12 cellular contexts compared by ENCODE assay signal in the genomic region with DNA sequence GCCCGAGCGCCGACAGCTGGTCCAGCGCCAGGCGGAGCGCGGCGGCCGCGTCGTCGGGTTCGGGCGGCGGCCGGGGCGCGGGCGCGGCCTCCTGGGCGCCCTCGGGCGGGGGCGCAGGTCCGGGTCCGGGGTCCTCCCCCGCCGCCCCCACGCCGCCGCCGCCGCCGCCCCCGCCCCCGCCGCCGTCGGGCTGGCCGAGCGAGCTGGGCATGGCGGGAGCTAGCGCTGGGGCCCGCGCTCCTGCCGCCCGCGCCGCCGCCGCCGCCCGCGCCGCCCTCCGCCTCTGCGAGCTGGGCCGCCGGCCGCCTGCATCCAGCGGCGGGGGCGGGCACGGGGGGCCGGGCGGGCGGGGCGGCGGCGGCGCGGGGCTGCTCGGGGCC. TPM values are rescaled to one million over a fixed set of nuclear protein-coding genes. Genes with fewer than 3 reads are reported as not detected.
DNase-seq lines count a peak whose midpoint lies in the region; ATAC-seq and TF ChIP-seq lines count a peak whose summit lies in the region.
"Had no signal": no experiment of that assay in that cellular context is flagged by ENCODE, and none has a peak within 500 bp of the region (broad histone marks: within the 10 kb centered on the region; RNA-seq: fewer than 3 reads in every experiment).

No MANE protein-coding gene starts in this region.

- no peaks in the 10 kb centered on the region for H3K27me3 ChIP-seq in skeletal muscle satellite cell (ENCODE audit: control insufficient read depth, insufficient read depth, low read length)
- H3K27me3 ChIP-seq: upper lobe of right lung had no signal

- H3K4me1 Mint-ChIP-seq in effector memory CD8-positive, alpha-beta T cell (ENCODE audit: low read depth in 2 of 2) = peaks cover 2 to 4% of the 10 kb centered on the region in 2 donors

- H3K9me3 Mint-ChIP-seq in effector memory CD8-positive, alpha-beta T cell = no peaks in the 10 kb centered on the region

- H3K27ac Mint-ChIP-seq in effector memory CD8-positive, alpha-beta T cell = no peak overlapping the region
- H3K27ac Mint-ChIP-seq: brain had no signal

- no peaks in the 10 kb centered on the region for H3K9me3 ChIP-seq in skeletal muscle satellite cell (replicated peaks; ENCODE audit: low read length)
- H3K9me3 ChIP-seq: upper lobe of right lung had no signal

- no peak overlapping the region for H3K4me2 ChIP-seq in skeletal muscle satellite cell (ENCODE audit: low read length)

- peaks cover 13% of the 10 kb centered on the region for H3K4me1 ChIP-seq in skeletal muscle satellite cell (ENCODE audit: control insufficient read depth, insufficient read depth, low read length)
- H3K4me1 ChIP-seq: foreskin keratinocyte had no signal

- no peak overlapping the region for H3K4me3 Mint-ChIP-seq in effector memory CD8-positive, alpha-beta T cell

- no peaks in the 10 kb centered on the region for H3K36me3 ChIP-seq in skeletal muscle satellite cell (ENCODE audit: insufficient read depth, low read length)
- H3K36me3 ChIP-seq: upper lobe of right lung had no signal

- TF ChIP-seq CTCF in GM20000 (IDR thresholded peaks at IDR 0.05; ENCODE audit: extremely low read depth, missing control alignments) = no peak

- ATAC-seq in HG03432 (IDR thresholded peaks at IDR 0.05; ENCODE audit: unreplicated experiment) = peak; percentile 23
- peak; percentile 46 for ATAC-seq in effector memory CD8-positive, alpha-beta T cell (replicated peaks)

- H3K4me3 ChIP-seq in skeletal muscle satellite cell (ENCODE audit: low read length) = peak overlapping the region; percentile 95

- peak overlapping the region; percentile 93 for H3K9ac ChIP-seq in skeletal muscle satellite cell (ENCODE audit: low read depth, low read length)

- peaks cover 13% of the 10 kb centered on the region for H3K36me3 Mint-ChIP-seq in effector memory CD8-positive, alpha-beta T cell (ENCODE audit: insufficient read depth)

- peaks cover 12 to 16% of the 10 kb centered on the region in 2 donors for H3K27me3 Mint-ChIP-seq in effector memory CD8-positive, alpha-beta T cell

- peak; percentile 75 for DNase-seq in DMS53 (lab: John Stamatoyannopoulos, UW)
- DNase-seq in DMS53 treated with DMSO at 0.1 percent for 48 hours (lab: John Stamatoyannopoulos, UW; ENCODE audit: unreplicated experiment) = no peak
- no peak for DNase-seq in effector memory CD8-positive, alpha-beta T cell
- DNase-seq in activated effector memory CD4-positive, alpha-beta T cell treated with Interleukin-2 at 50 U/mL for 16 hours = no peak
- no peak for DNase-seq in pons (ENCODE audit: low spot score)
- no peak for DNase-seq in GM20000 (ENCODE audit: low spot score)

RNA-seq across cellular contexts. Expression of gene MEX3D, which starts 0.3 kb away (rescaled TPM):
- total RNA-seq in skeletal muscle satellite cell (2012; rRNA removed) = 18.3 and 30.6 TPM in 2 replicates

RNA-seq across cellular contexts. Expression of gene MBD3, which starts 24.8 kb away (rescaled TPM):
- 66.2 and 70.0 TPM in 2 replicates for total RNA-seq in skeletal muscle satellite cell (2012; rRNA removed)

RNA-seq across cellular contexts. Expression of gene UQCR11, which starts 37.4 kb away (rescaled TPM):
- 38.3 and 47.6 TPM in 2 replicates for total RNA-seq in skeletal muscle satellite cell (2012; rRNA removed)

RNA-seq across cellular contexts. Expression of gene PLK5, which starts 44.0 kb away (rescaled TPM):
- total RNA-seq in skeletal muscle satellite cell (2012; rRNA removed) = not detected in 2 replicates
- total RNA-seq: A172, foreskin keratinocyte, upper lobe of right lung had no signal

RNA-seq across cellular contexts. Expression of gene ADAMTSL5, which starts 55.0 kb away (rescaled TPM):
- 1.3 and 2.5 TPM in 2 replicates for total RNA-seq in skeletal muscle satellite cell (2012; rRNA removed)
